In the genomic region with DNA sequence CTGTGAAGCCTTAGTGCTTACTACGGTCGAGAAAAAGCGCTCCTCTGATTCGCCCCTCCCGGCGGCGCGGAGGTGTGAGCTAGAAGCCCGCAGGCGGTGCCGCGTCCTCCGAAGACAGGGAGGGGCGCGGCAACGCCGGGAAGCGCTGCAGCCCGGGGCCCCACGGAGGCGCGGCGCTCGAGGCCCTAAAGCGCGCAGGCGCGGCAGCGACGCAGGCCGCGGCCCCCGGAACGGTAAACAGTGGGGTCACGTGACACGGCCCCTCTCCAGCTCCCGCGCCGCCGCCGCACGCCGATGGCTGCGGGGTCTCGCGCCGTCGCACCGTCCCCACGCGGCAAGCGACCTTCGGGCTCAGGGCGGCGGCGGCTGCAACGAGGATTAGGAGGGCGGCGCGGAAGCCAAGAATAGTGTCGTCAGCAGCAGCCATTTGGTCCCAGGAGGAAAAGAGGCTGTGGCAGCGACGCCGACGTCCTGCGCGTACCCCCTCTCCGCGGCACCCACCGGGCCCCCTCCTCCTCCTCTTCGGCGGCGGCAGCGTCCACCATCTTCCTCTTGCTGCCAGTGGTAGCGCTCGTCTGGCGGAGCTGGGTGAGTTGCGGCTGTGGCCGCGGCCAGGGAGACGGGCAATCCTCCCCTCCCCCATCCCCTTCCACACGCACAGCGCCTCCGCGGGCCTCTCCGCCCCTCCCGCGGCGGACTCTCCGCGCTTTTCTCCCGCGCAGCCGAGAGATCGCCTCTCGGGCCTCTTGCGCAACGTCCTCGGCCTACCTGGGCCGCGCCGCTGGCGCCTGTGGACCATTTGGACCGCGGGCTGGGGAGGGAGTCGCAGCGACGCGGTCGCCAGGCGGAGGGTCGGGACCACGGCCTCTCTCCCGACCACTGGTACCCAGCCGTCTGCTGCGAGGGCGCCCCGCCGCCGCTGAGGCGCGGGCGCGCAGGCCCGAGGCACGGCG, we compare ENCODE assay signal across 1 cellular context.
TF ChIP-seq lines count a peak whose summit lies in the region.

A gene with protein sequence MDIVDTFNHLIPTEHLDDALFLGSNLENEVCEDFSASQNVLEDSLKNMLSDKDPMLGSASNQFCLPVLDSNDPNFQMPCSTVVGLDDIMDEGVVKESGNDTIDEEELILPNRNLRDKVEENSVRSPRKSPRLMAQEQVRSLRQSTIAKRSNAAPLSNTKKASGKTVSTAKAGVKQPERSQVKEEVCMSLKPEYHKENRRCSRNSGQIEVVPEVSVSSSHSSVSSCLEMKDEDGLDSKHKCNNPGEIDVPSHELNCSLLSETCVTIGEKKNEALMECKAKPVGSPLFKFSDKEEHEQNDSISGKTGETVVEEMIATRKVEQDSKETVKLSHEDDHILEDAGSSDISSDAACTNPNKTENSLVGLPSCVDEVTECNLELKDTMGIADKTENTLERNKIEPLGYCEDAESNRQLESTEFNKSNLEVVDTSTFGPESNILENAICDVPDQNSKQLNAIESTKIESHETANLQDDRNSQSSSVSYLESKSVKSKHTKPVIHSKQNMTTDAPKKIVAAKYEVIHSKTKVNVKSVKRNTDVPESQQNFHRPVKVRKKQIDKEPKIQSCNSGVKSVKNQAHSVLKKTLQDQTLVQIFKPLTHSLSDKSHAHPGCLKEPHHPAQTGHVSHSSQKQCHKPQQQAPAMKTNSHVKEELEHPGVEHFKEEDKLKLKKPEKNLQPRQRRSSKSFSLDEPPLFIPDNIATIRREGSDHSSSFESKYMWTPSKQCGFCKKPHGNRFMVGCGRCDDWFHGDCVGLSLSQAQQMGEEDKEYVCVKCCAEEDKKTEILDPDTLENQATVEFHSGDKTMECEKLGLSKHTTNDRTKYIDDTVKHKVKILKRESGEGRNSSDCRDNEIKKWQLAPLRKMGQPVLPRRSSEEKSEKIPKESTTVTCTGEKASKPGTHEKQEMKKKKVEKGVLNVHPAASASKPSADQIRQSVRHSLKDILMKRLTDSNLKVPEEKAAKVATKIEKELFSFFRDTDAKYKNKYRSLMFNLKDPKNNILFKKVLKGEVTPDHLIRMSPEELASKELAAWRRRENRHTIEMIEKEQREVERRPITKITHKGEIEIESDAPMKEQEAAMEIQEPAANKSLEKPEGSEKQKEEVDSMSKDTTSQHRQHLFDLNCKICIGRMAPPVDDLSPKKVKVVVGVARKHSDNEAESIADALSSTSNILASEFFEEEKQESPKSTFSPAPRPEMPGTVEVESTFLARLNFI (N-terminal part only) (plus strand): TSS at position 240 of the 953 bp plus-strand sequence. CDS start 10,750 bp downstream, outside the sequence.

TF ChIP-seq in K562, 482 proteins besides CTCF, POLR2A, EP300 and RAD21 (continued from another document and continues in another):
- peak; percentile 81 for TF ChIP-seq RBBP5 (IDR thresholded peaks at IDR 0.05; ENCODE audit: borderline replicate concordance, insufficient read depth, low read length, poor library complexity, severe bottlenecking)
- TF ChIP-seq ZNF444 (CRISPR knock-in tag; IDR thresholded peaks at IDR 0.05) = no peak
- peak; percentile 89 for TF ChIP-seq FOXP1 (CRISPR knock-in tag; IDR thresholded peaks at IDR 0.05)
- TF ChIP-seq, protein P1, sequence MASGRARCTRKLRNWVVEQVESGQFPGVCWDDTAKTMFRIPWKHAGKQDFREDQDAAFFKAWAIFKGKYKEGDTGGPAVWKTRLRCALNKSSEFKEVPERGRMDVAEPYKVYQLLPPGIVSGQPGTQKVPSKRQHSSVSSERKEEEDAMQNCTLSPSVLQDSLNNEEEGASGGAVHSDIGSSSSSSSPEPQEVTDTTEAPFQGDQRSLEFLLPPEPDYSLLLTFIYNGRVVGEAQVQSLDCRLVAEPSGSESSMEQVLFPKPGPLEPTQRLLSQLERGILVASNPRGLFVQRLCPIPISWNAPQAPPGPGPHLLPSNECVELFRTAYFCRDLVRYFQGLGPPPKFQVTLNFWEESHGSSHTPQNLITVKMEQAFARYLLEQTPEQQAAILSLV (tag; IDR thresholded peaks at IDR 0.05) = 0 out of 2 replicates have a peak, but pooled peaks have one; percentile 70
- no peak for TF ChIP-seq PCBP2 (IDR thresholded peaks at IDR 0.05; ENCODE audit: low read depth, low read length, poor library complexity, severe bottlenecking)
- TF ChIP-seq CTBP1 (IDR thresholded peaks at IDR 0.05; ENCODE audit: borderline replicate concordance) = peak; percentile 79
- TF ChIP-seq FOXJ2 (tag; IDR thresholded peaks at IDR 0.05) = 0 out of 2 replicates have a peak, but pooled peaks have one; percentile 21
- TF ChIP-seq, protein P2, sequence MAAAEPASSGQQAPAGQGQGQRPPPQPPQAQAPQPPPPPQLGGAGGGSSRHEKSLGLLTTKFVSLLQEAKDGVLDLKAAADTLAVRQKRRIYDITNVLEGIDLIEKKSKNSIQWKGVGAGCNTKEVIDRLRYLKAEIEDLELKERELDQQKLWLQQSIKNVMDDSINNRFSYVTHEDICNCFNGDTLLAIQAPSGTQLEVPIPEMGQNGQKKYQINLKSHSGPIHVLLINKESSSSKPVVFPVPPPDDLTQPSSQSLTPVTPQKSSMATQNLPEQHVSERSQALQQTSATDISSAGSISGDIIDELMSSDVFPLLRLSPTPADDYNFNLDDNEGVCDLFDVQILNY (CRISPR knock-in tag; IDR thresholded peaks at IDR 0.05) = peak; percentile 64; the same call in 1 of the 2 replicates
- TF ChIP-seq THRAP3 (IDR thresholded peaks at IDR 0.05; ENCODE audit: borderline replicate concordance) = no peak
- no peak for TF ChIP-seq HSF4 (CRISPR knock-in tag; IDR thresholded peaks at IDR 0.05; ENCODE audit: borderline replicate concordance)
- TF ChIP-seq, protein P3, sequence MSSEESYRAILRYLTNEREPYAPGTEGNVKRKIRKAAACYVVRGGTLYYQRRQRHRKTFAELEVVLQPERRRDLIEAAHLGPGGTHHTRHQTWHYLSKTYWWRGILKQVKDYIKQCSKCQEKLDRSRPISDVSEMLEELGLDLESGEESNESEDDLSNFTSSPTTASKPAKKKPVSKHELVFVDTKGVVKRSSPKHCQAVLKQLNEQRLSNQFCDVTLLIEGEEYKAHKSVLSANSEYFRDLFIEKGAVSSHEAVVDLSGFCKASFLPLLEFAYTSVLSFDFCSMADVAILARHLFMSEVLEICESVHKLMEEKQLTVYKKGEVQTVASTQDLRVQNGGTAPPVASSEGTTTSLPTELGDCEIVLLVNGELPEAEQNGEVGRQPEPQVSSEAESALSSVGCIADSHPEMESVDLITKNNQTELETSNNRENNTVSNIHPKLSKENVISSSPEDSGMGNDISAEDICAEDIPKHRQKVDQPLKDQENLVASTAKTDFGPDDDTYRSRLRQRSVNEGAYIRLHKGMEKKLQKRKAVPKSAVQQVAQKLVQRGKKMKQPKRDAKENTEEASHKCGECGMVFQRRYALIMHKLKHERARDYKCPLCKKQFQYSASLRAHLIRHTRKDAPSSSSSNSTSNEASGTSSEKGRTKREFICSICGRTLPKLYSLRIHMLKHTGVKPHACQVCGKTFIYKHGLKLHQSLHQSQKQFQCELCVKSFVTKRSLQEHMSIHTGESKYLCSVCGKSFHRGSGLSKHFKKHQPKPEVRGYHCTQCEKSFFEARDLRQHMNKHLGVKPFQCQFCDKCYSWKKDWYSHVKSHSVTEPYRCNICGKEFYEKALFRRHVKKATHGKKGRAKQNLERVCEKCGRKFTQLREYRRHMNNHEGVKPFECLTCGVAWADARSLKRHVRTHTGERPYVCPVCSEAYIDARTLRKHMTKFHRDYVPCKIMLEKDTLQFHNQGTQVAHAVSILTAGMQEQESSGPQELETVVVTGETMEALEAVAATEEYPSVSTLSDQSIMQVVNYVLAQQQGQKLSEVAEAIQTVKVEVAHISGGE (CRISPR knock-in tag; IDR thresholded peaks at IDR 0.05) = 0 out of 6 replicates have a peak, but pooled peaks of 1 of the 3 experiments have one; percentile 11
- no peak; the same call in 1 of the 2 replicates for TF ChIP-seq ZEB2 (IDR thresholded peaks at IDR 0.05)
- peak; percentile 74 for TF ChIP-seq HNRNPK (IDR thresholded peaks at IDR 0.05; ENCODE audit: low read depth, low read length, poor library complexity, severe bottlenecking)
- no peak for TF ChIP-seq JUNB (CRISPR knock-in tag; conservative IDR thresholded peaks at IDR 0.05)
- no peak for TF ChIP-seq ARHGAP35 (IDR thresholded peaks at IDR 0.05; ENCODE audit: partially characterized antibody)
- no peak for TF ChIP-seq TEAD4 (IDR thresholded peaks at IDR 0.05; ENCODE audit: low read length)
- no peak for TF ChIP-seq TEAD4 (CRISPR knock-in tag; IDR thresholded peaks at IDR 0.05; ENCODE audit: borderline replicate concordance)
- TF ChIP-seq, protein P4, sequence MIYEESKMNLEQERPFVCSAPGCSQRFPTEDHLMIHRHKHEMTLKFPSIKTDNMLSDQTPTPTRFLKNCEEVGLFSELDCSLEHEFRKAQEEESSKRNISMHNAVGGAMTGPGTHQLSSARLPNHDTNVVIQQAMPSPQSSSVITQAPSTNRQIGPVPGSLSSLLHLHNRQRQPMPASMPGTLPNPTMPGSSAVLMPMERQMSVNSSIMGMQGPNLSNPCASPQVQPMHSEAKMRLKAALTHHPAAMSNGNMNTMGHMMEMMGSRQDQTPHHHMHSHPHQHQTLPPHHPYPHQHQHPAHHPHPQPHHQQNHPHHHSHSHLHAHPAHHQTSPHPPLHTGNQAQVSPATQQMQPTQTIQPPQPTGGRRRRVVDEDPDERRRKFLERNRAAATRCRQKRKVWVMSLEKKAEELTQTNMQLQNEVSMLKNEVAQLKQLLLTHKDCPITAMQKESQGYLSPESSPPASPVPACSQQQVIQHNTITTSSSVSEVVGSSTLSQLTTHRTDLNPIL (CRISPR knock-in tag; IDR thresholded peaks at IDR 0.05) = no peak
- TF ChIP-seq, protein P5, sequence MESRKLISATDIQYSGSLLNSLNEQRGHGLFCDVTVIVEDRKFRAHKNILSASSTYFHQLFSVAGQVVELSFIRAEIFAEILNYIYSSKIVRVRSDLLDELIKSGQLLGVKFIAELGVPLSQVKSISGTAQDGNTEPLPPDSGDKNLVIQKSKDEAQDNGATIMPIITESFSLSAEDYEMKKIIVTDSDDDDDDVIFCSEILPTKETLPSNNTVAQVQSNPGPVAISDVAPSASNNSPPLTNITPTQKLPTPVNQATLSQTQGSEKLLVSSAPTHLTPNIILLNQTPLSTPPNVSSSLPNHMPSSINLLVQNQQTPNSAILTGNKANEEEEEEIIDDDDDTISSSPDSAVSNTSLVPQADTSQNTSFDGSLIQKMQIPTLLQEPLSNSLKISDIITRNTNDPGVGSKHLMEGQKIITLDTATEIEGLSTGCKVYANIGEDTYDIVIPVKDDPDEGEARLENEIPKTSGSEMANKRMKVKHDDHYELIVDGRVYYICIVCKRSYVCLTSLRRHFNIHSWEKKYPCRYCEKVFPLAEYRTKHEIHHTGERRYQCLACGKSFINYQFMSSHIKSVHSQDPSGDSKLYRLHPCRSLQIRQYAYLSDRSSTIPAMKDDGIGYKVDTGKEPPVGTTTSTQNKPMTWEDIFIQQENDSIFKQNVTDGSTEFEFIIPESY (CRISPR knock-in tag; IDR thresholded peaks at IDR 0.05) = peak; percentile 49; the same call in 1 of the 2 replicates
- peak; percentile 93 for TF ChIP-seq ZBTB1 (CRISPR knock-in tag; IDR thresholded peaks at IDR 0.05; ENCODE audit: borderline replicate concordance, low read depth)
- TF ChIP-seq SMAD1 (IDR thresholded peaks at IDR 0.05; ENCODE audit: low read depth, low read length, partially characterized antibody) = no peak
- no peak for TF ChIP-seq DACH1 (IDR thresholded peaks at IDR 0.05; ENCODE audit: partially characterized antibody)
- peak; percentile 54; the same call in 1 of the 2 replicates for TF ChIP-seq NCOA1 (IDR thresholded peaks at IDR 0.05; ENCODE audit: low read depth)
- peak; percentile 95 for TF ChIP-seq PCBP1 (IDR thresholded peaks at IDR 0.05; ENCODE audit: low read depth, low read length, poor library complexity, severe bottlenecking)
- TF ChIP-seq ZNF347 (CRISPR knock-in tag; IDR thresholded peaks at IDR 0.05; ENCODE audit: low read depth) = no peak
- no peak for TF ChIP-seq ZNF174 (CRISPR knock-in tag; IDR thresholded peaks at IDR 0.05)
- TF ChIP-seq BCOR (IDR thresholded peaks at IDR 0.05) = 0 out of 2 replicates have a peak, but pooled peaks have one; percentile 37
- TF ChIP-seq ESRRA (IDR thresholded peaks at IDR 0.05; ENCODE audit: borderline replicate concordance, low read depth) = 0 out of 2 replicates have a peak, but pooled peaks have one; percentile 41
- TF ChIP-seq, protein P6, sequence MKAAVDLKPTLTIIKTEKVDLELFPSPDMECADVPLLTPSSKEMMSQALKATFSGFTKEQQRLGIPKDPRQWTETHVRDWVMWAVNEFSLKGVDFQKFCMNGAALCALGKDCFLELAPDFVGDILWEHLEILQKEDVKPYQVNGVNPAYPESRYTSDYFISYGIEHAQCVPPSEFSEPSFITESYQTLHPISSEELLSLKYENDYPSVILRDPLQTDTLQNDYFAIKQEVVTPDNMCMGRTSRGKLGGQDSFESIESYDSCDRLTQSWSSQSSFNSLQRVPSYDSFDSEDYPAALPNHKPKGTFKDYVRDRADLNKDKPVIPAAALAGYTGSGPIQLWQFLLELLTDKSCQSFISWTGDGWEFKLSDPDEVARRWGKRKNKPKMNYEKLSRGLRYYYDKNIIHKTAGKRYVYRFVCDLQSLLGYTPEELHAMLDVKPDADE (conservative IDR thresholded peaks at IDR 0.05; ENCODE audit: control insufficient read depth, low read depth, low read length) = peak; percentile 80
- TF ChIP-seq CCNT2 (IDR thresholded peaks at IDR 0.05; ENCODE audit: borderline replicate concordance, extremely low read depth, insufficient read length, low read depth, low read length) = peak; percentile 95
- TF ChIP-seq KAT7 (CRISPR knock-in tag; IDR thresholded peaks at IDR 0.05; ENCODE audit: borderline replicate concordance) = peak; percentile 89; the same call in 1 of the 2 replicates
- TF ChIP-seq, protein P7, sequence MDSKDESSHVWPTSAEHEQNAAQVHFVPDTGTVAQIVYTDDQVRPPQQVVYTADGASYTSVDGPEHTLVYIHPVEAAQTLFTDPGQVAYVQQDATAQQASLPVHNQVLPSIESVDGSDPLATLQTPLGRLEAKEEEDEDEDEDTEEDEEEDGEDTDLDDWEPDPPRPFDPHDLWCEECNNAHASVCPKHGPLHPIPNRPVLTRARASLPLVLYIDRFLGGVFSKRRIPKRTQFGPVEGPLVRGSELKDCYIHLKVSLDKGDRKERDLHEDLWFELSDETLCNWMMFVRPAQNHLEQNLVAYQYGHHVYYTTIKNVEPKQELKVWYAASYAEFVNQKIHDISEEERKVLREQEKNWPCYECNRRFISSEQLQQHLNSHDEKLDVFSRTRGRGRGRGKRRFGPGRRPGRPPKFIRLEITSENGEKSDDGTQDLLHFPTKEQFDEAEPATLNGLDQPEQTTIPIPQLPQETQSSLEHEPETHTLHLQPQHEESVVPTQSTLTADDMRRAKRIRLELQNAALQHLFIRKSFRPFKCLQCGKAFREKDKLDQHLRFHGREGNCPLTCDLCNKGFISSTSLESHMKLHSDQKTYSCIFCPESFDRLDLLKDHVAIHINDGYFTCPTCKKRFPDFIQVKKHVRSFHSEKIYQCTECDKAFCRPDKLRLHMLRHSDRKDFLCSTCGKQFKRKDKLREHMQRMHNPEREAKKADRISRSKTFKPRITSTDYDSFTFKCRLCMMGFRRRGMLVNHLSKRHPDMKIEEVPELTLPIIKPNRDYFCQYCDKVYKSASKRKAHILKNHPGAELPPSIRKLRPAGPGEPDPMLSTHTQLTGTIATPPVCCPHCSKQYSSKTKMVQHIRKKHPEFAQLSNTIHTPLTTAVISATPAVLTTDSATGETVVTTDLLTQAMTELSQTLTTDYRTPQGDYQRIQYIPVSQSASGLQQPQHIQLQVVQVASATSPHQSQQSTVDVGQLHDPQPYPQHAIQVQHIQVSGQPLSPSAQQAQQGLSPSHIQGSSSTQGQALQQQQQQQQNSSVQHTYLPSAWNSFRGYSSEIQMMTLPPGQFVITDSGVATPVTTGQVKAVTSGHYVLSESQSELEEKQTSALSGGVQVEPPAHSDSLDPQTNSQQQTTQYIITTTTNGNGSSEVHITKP (IDR thresholded peaks at IDR 0.05; ENCODE audit: partially characterized antibody) = peak; percentile 19
- peak; percentile 93 for TF ChIP-seq POLR2G (IDR thresholded peaks at IDR 0.05; ENCODE audit: low read depth, low read length)
